ENCODE assay signal across 8 cellular contexts in genomic region chr12:123388218-123388947, GRCh38. TPM values are rescaled to one million over a fixed set of nuclear protein-coding genes. Genes with fewer than 3 reads are reported as not detected.
DNase-seq lines count a peak whose midpoint lies in the region; ATAC-seq and TF ChIP-seq lines count a peak whose summit lies in the region.

No MANE protein-coding gene starts in this region.

- H3K4me1 Mint-ChIP-seq in chondrocyte (ENCODE audit: low read depth), result peaks cover 42% of the 10 kb centered on the region

- DNase-seq in GM12865 (ENCODE audit: low read depth) (peak; percentile 81), NCI-H2227 (lab: John Stamatoyannopoulos, UW; ENCODE audit: unreplicated experiment) (peak; percentile 83), chondrocyte (ENCODE audit: low spot score) (no peak), kidney tubule cell (ENCODE audit: low spot score) (peak; percentile 82)
- DNase-seq in activated CD4-positive, alpha-beta T cell treated with anti-CD3 and anti-CD28 coated beads for 24 hours (ENCODE audit: low read depth in 2 of 2), result peak; percentile 56 to 67
- DNase-seq in stimulated activated CD4-positive, alpha-beta T cell treated with anti-CD3 and anti-CD28 coated beads, Interleukin-1b, Interleukin-23, amount 100 ng/mL, for 4 hours (ENCODE audit: low read depth in 2 of 2), result peak; percentile 61 to 67

- ATAC-seq in HG02678 (IDR thresholded peaks at IDR 0.05; ENCODE audit: unreplicated experiment) (peak; percentile 43), HG02938 (IDR thresholded peaks at IDR 0.05; ENCODE audit: unreplicated experiment) (no peak)

- H3K9me3 Mint-ChIP-seq in chondrocyte (ENCODE audit: low read depth), result no peaks in the 10 kb centered on the region

- TF ChIP-seq CTCF in GM12865 (IDR thresholded peaks at IDR 0.05; ENCODE audit: insufficient read depth, low read depth, low read length, missing control alignments), result no peak
- TF ChIP-seq CTCF in chondrocyte (IDR thresholded peaks at IDR 0.05), result peak; percentile 54

- H3K4me3 Mint-ChIP-seq in chondrocyte (ENCODE audit: unreplicated experiment), result peak overlapping the region; percentile 75

- peak overlapping the region; percentile 75 for H3K4me3 ChIP-seq in GM12865 (ENCODE audit: low read depth, low read length)

- no peaks in the 10 kb centered on the region for H3K27me3 Mint-ChIP-seq in chondrocyte (ENCODE audit: low read depth)

- H3K36me3 Mint-ChIP-seq in chondrocyte (ENCODE audit: low read depth), result peaks cover 9% of the 10 kb centered on the region

- peak overlapping the region; percentile 84 for H3K27ac Mint-ChIP-seq in chondrocyte (ENCODE audit: unreplicated experiment)

RNA-seq across cellular contexts. Expression of gene KMT5A, which starts 4.5 kb away (rescaled TPM):
- total RNA-seq in chondrocyte, result 43.8 to 49.5 TPM (median 47.1 TPM) in 3 replicates

RNA-seq across cellular contexts. Expression of gene SBNO1, which starts 23.7 kb away (rescaled TPM):
- total RNA-seq in chondrocyte, result 33.5 to 37.7 TPM (median 37.3 TPM) in 3 replicates

RNA-seq across cellular contexts. Expression of gene RILPL2, which starts 48.1 kb away (rescaled TPM):
- total RNA-seq in chondrocyte, result 3.1 to 4.2 TPM (median 3.8 TPM) in 3 replicates
